ENCODE assay signal across 9 cellular contexts in genomic region chr2:169572821-169573159, GRCh38. TPM values are rescaled to one million over a fixed set of nuclear protein-coding genes. Genes with fewer than 3 reads are reported as not detected.
A peak's percentile ranks its signal among the peaks of the same experiment; 100 is the strongest.
DNase-seq lines count a peak whose midpoint lies in the region; ATAC-seq and TF ChIP-seq lines count a peak whose summit lies in the region.
"Had no signal": no experiment of that assay in that cellular context is flagged by ENCODE, and none has a peak within 500 bp of the region (broad histone marks: within the 10 kb centered on the region; RNA-seq: fewer than 3 reads in every experiment).

No MANE protein-coding gene starts in this region.

- TF ChIP-seq EP300 in transverse colon (IDR thresholded peaks at IDR 0.05; ENCODE audit: low read depth): no peak

- in situ Hi-C loops in astrocyte of the spinal cord (cut with HindIII; ENCODE audit: low sequenced_read_pairs) (no loop called here), transverse colon (cut with MboI; ENCODE audit: low pct_ligation_motif_present in 1 of 4, low pct_unique_long_range_greater_than_20kb in 1 of 4, low sequenced_read_pairs in 3 of 4) (no loop called here)

- H3K4me1 ChIP-seq in lower lobe of right lung (peaks cover 15% of the 10 kb centered on the region), transverse colon (peaks cover 0 to 32% (median 13%) of the 10 kb centered on the region in 4 donors)

- H3K36me3 ChIP-seq in lower lobe of right lung (peaks cover 7% of the 10 kb centered on the region), transverse colon (peaks cover 0 to 4% (median 2%) of the 10 kb centered on the region in 4 donors)

- H3K27me3 Mint-ChIP-seq in activated T-cell treated with anti-CD3 and anti-CD28 coated beads, Interleukin-2, amount 50 U/mL, for 72 hours (ENCODE audit: low read depth): no peaks in the 10 kb centered on the region

- intact Hi-C loops in lower lobe of right lung (cut with DNase I) (no loop called here), transverse colon (cut with DNase I; ENCODE audit: low total_unique reads) (no loop called here)

- H3K9me3 Mint-ChIP-seq in activated T-cell treated with anti-CD3 and anti-CD28 coated beads, Interleukin-2, amount 50 U/mL, for 72 hours: no peaks in the 10 kb centered on the region

- peaks cover 24% of the 10 kb centered on the region for H3K4me1 Mint-ChIP-seq in activated T-cell treated with anti-CD3 and anti-CD28 coated beads, Interleukin-2, amount 50 U/mL, for 72 hours (ENCODE audit: low read depth)

- peak overlapping the region; percentile 96 for H3K4me3 Mint-ChIP-seq in activated T-cell treated with anti-CD3 and anti-CD28 coated beads, Interleukin-2, amount 50 U/mL, for 72 hours

- peak overlapping the region; percentile 73 for H3K27ac ChIP-seq in lower lobe of right lung
- peak overlapping the region; percentile 81 to 88 (median 84) for H3K27ac ChIP-seq in transverse colon
- H3K27ac ChIP-seq in caudate nucleus (ENCODE audit: low read depth, low read length): no peak overlapping the region

- peak overlapping the region; percentile 88 for H3K27ac Mint-ChIP-seq in activated T-cell treated with anti-CD3 and anti-CD28 coated beads, Interleukin-2, amount 50 U/mL, for 72 hours

- 5 to 6% methylated on average over 2 of the region's 2 CpGs for WGBS in transverse colon (ENCODE audit: low coverage in 1 of 2), 2 donors

- no peak for TF ChIP-seq CTCF in astrocyte of the spinal cord (IDR thresholded peaks at IDR 0.05; ENCODE audit: low read depth, low read length)
- no peak for TF ChIP-seq CTCF in lower lobe of right lung (IDR thresholded peaks at IDR 0.05)
- no peak for TF ChIP-seq CTCF in transverse colon (IDR thresholded peaks at IDR 0.05)

- no peak for TF ChIP-seq POLR2A in transverse colon (IDR thresholded peaks at IDR 0.05)

- H3K36me3 Mint-ChIP-seq in activated T-cell treated with anti-CD3 and anti-CD28 coated beads, Interleukin-2, amount 50 U/mL, for 72 hours (ENCODE audit: insufficient read depth in 2 of 2): peaks cover 2 to 14% of the 10 kb centered on the region in 2 donors

- DNase-seq in activated T-cell treated with anti-CD3 and anti-CD28 coated beads, Interleukin-2, amount 50 U/mL, for 72 hours: no peak
- no peak for DNase-seq in activated T-cell treated with anti-CD3 and anti-CD28 coated beads for 4 hours
- peak; percentile 9 for DNase-seq in astrocyte of the spinal cord (ENCODE audit: low read depth, low spot score)
- DNase-seq in lower lobe of right lung: no peak
- no peak for DNase-seq in transverse colon
- DNase-seq in NCI-H345 (lab: John Stamatoyannopoulos, UW): no peak
- no peak for DNase-seq in caudate nucleus (lab: John Stamatoyannopoulos, UW)
- DNase-seq in AML-193 (lab: John Stamatoyannopoulos, UW): no peak
- DNase-seq: DMS153 had no signal

- no peak for ATAC-seq in activated T-cell treated with anti-CD3 and anti-CD28 coated beads, Interleukin-2, amount 50 U/mL, for 72 hours (replicated peaks in 1 of 2)
- ATAC-seq in lower lobe of right lung: no peak

- no peaks in the 10 kb centered on the region for H3K27me3 ChIP-seq in lower lobe of right lung (ENCODE audit: low read depth)
- no peaks in the 10 kb centered on the region for H3K27me3 ChIP-seq in transverse colon

- no peaks in the 10 kb centered on the region for H3K9me3 ChIP-seq in lower lobe of right lung
- no peaks in the 10 kb centered on the region for H3K9me3 ChIP-seq in transverse colon

- H3K4me3 ChIP-seq in astrocyte of the spinal cord (ENCODE audit: low read depth, low read length) (peak overlapping the region; percentile 72), lower lobe of right lung (peak overlapping the region; percentile 82), transverse colon (peak overlapping the region; percentile 55 to 83 (median 69))

RNA-seq across cellular contexts. Expression of gene FASTKD1, which starts 0.9 kb away (rescaled TPM):
- total RNA-seq in activated T-cell treated with anti-CD3 and anti-CD28 coated beads, Interleukin-2, amount 50 U/mL, for 72 hours: 10 to 100 TPM; 40.4 to 46.3 TPM
- total RNA-seq in lower lobe of right lung (38.3 TPM), transverse colon (10 to 100 TPM; 19.5 to 77.2 (median 64.7) TPM)

RNA-seq across cellular contexts. Expression of gene PPIG, which starts 11.4 kb away (rescaled TPM):
- 10 to 100 TPM; 67.4 to 80.0 TPM for total RNA-seq in activated T-cell treated with anti-CD3 and anti-CD28 coated beads, Interleukin-2, amount 50 U/mL, for 72 hours
- 51.7 TPM for total RNA-seq in lower lobe of right lung
- 10 to 100 TPM; 25.9 to 55.7 (median 44.4) TPM for total RNA-seq in transverse colon
